8 cellular contexts compared by ENCODE assay signal in genomic region chr13:113209336-113209879, GRCh38. TPM values are rescaled to one million over a fixed set of nuclear protein-coding genes. Genes with fewer than 3 reads are reported as not detected.
DNase-seq lines count a peak whose midpoint lies in the region; ATAC-seq and FAIRE-seq lines count a peak whose summit lies in the region.

TSS of gene CUL4A (plus strand) at chr13:113209613. CDS start at chr13:113209628, 15 bp downstream.

- DNase-seq in DMS114 treated with DMSO at 0.1 percent for 48 hours (lab: John Stamatoyannopoulos, UW; ENCODE audit: unreplicated experiment) (peak; percentile 6), HPDE6-E6E7 (ENCODE audit: extremely low spot score) (peak; percentile 59), RPMI7951 (ENCODE audit: low read depth) (peak; percentile 74), frontal cortex (ENCODE audit: low spot score in 2 of 2) (peak; percentile 81 to 85), neuronal stem cell (ENCODE audit: low spot score) (peak; percentile 84), substantia nigra (lab: John Stamatoyannopoulos, UW) (peak in 43 of 49 donors; percentile 26 to 85 (median 66))
- peak; percentile 41 to 71 (median 48) for DNase-seq in activated naive CD4-positive, alpha-beta T cell (lab: John Stamatoyannopoulos, UW)

- peaks cover 5 to 17% of the 10 kb centered on the region in 2 donors for H3K4me1 ChIP-seq in neuronal stem cell (ENCODE audit: control insufficient read depth in 2 of 2, insufficient read depth in 1 of 2, low read depth in 1 of 2, low read length in 2 of 2)

- H3K9me3 ChIP-seq in neuronal stem cell (replicated peaks in 1 of 2; ENCODE audit: control insufficient read depth in 2 of 2, insufficient read depth in 1 of 2, low read depth in 1 of 2, low read length in 2 of 2) = no peaks in the 10 kb centered on the region

- H3K27ac ChIP-seq in neuronal stem cell (replicated peaks; ENCODE audit: low read length) = peak within 1 kb of the TSS; percentile 98
- peak within 1 kb of the TSS; percentile 97 for H3K27ac ChIP-seq in substantia nigra (ENCODE audit: low read depth, low read length, poor library complexity, severe bottlenecking)

- H2AK5ac ChIP-seq in neuronal stem cell (ENCODE audit: low read depth, low read length) = peak within 1 kb of the TSS; percentile 84

- ATAC-seq in GM19467 (IDR thresholded peaks at IDR 0.05; ENCODE audit: unreplicated experiment) = peak; percentile 25

- peak within 1 kb of the TSS; percentile 53 for H4K91ac ChIP-seq in neuronal stem cell (ENCODE audit: low read depth, low read length, poor library complexity)

- peaks cover 14 to 62% of the 10 kb centered on the region in 2 donors for H3K36me3 ChIP-seq in neuronal stem cell (replicated peaks in 1 of 2; ENCODE audit: control insufficient read depth in 2 of 2, insufficient read depth in 2 of 2, low read length in 2 of 2)

- no peak within 1 kb of the TSS for H2BK120ac ChIP-seq in neuronal stem cell (ENCODE audit: low read depth, low read length)

- H2BK5ac ChIP-seq in neuronal stem cell (ENCODE audit: low read length) = peak within 1 kb of the TSS; percentile 97

- H4K8ac ChIP-seq in neuronal stem cell (ENCODE audit: low read depth, low read length) = peak within 1 kb of the TSS; percentile 32

- peak within 1 kb of the TSS; percentile 99 for H2AFZ ChIP-seq in neuronal stem cell (ENCODE audit: low read length)

- peak within 1 kb of the TSS; percentile 99 for H3K18ac ChIP-seq in neuronal stem cell (ENCODE audit: low read length)

- no CpG with 5 or more reads among the region's 81 CpGs for WGBS in neuronal stem cell (ENCODE audit: extremely low coverage in 2 of 2, insufficient read length in 2 of 2, insufficient replicate concordance in 1 of 2), 2 donors

- H3K27me3 ChIP-seq in neuronal stem cell (ENCODE audit: control insufficient read depth in 3 of 3, insufficient read depth in 3 of 3, low read depth in 1 of 3, low read length in 3 of 3) = no peaks in the 10 kb centered on the region

- H3K14ac ChIP-seq in neuronal stem cell (ENCODE audit: low read length) = peak within 1 kb of the TSS; percentile 89

- H3K4me3 ChIP-seq in neuronal stem cell (ENCODE audit: low read length in 2 of 2) = peak within 1 kb of the TSS; percentile 98 to 99

- H2BK15ac ChIP-seq in neuronal stem cell (ENCODE audit: low read length) = peak within 1 kb of the TSS; percentile 65

- H3K9ac ChIP-seq in neuronal stem cell (ENCODE audit: low read depth, low read length, poor library complexity) = peak within 1 kb of the TSS; percentile 96

- H3K79me1 ChIP-seq in neuronal stem cell (ENCODE audit: low read depth, low read length) = peaks cover 19% of the 10 kb centered on the region

- H3K23ac ChIP-seq in neuronal stem cell (ENCODE audit: low read depth, low read length, poor library complexity) = peak within 1 kb of the TSS; percentile 99

- H2BK12ac ChIP-seq in neuronal stem cell (ENCODE audit: low read length) = peak within 1 kb of the TSS; percentile 19

- peak within 1 kb of the TSS; percentile 85 for H3K4me2 ChIP-seq in neuronal stem cell (ENCODE audit: insufficient read depth, low read length, poor library complexity, severe bottlenecking)

- H3K4ac ChIP-seq in neuronal stem cell (ENCODE audit: low read length) = no peak within 1 kb of the TSS

- no peak for FAIRE-seq in frontal cortex (lab: Jason Lieb, UNC)

RNA-seq across cellular contexts. Expression of gene CUL4A, which starts in this region (rescaled TPM):
- total RNA-seq in RPMI7951 (2014; rRNA removed; shearing (Covaris generic)) = 69.4 and 72.4 TPM in 2 replicates
- total RNA-seq in frontal cortex = 61.6 TPM
- 40.2 TPM for polyA plus RNA-seq in neuronal stem cell (2013, experiment 1 of 2)
- polyA plus RNA-seq in neuronal stem cell (2013, experiment 2 of 2) = 39.4 TPM

Comparison
In these comparisons a context has a peak if more than half of its experiments do, and no peak if none do; other contexts are left out.
1. Peak in every context shown above with its lines: DNase-seq, ATAC-seq, H3K4me3 ChIP-seq and H3K27ac ChIP-seq.
2. DNase-seq: peak in every context shown above with its lines; median percentile 84 in neuronal stem cell; 83 in frontal cortex; 74 in RPMI7951; 66 in substantia nigra; 59 in HPDE6-E6E7; 48 in activated naive CD4-positive, alpha-beta T cell; 6 in DMS114 treated with DMSO at 0.1 percent for 48 hours.